In genomic region chr10:20955355-20955893, GRCh38 we compare ENCODE assay signal across 1 cellular context.
A peak's percentile ranks its signal among the peaks of the same experiment; 100 is the strongest.
TF ChIP-seq lines count a peak whose summit lies in the region.

No MANE protein-coding gene starts in this region.

TF ChIP-seq in K562, 482 proteins besides CTCF, POLR2A, EP300 and RAD21 (continued from another document and continues in another):
- TF ChIP-seq VEZF1 (CRISPR knock-in tag; IDR thresholded peaks at IDR 0.05) (no peak), ZNF707 (CRISPR knock-in tag; conservative IDR thresholded peaks at IDR 0.05) (no peak), MAFG (tag; conservative IDR thresholded peaks at IDR 0.05) (peak; percentile 57), FOXJ2 (tag; IDR thresholded peaks at IDR 0.05) (no peak), CBFA2T2 (conservative IDR thresholded peaks at IDR 0.05) (peak; percentile 64), POLR2AphosphoS5 (IDR thresholded peaks at IDR 0.05; ENCODE audit: control insufficient read depth, insufficient read depth, low read depth, low read length) (no peak), ATF3 (IDR thresholded peaks at IDR 0.05) (peak; percentile 76), ATF3 (CRISPR knock-in tag; conservative IDR thresholded peaks at IDR 0.05) (no peak), ZNF407 (IDR thresholded peaks at IDR 0.05; ENCODE audit: low read depth) (no peak), CREB1 (IDR thresholded peaks at IDR 0.05) (no peak), CREB1 (CRISPR knock-in tag; IDR thresholded peaks at IDR 0.05) (no peak), CUX1 (CRISPR knock-in tag; IDR thresholded peaks at IDR 0.05) (no peak), KHSRP (IDR thresholded peaks at IDR 0.05) (no peak), PTBP1 (IDR thresholded peaks at IDR 0.05; ENCODE audit: low read depth, low read length) (no peak), TAL1 (IDR thresholded peaks at IDR 0.05) (peak; percentile 48; the same call in 1 of the 2 replicates), TCF7L2 (IDR thresholded peaks at IDR 0.05; ENCODE audit: low read depth, low read length) (no peak), ARID4B (CRISPR knock-in tag; IDR thresholded peaks at IDR 0.05) (no peak), ZBTB7A (IDR thresholded peaks at IDR 0.05; ENCODE audit: borderline replicate concordance, control insufficient read depth, low read depth, low read length) (no peak), FOXK2 (conservative IDR thresholded peaks at IDR 0.05 in 1 of 2, IDR thresholded peaks at IDR 0.05 in 1 of 2; ENCODE audit: low read depth in 2 of 2) (no peak), E2F3 (CRISPR knock-in tag; IDR thresholded peaks at IDR 0.05) (no peak), E2F6 (IDR thresholded peaks at IDR 0.05; ENCODE audit: borderline replicate concordance in 1 of 2, extremely low read depth in 1 of 2, insufficient read depth in 1 of 2, insufficient read length in 1 of 2, low read depth in 1 of 2, low read length in 1 of 2, poor library complexity in 1 of 2, severe bottlenecking in 1 of 2) (no peak), ZNF609 (CRISPR knock-in tag; IDR thresholded peaks at IDR 0.05; ENCODE audit: borderline replicate concordance) (no peak), ZNF79 (CRISPR knock-in tag; IDR thresholded peaks at IDR 0.05; ENCODE audit: low read depth) (no peak), TFAP4 (CRISPR knock-in tag; IDR thresholded peaks at IDR 0.05; ENCODE audit: borderline replicate concordance) (no peak), TEAD1 (CRISPR knock-in tag; IDR thresholded peaks at IDR 0.05) (no peak), NFE2 (IDR thresholded peaks at IDR 0.05; ENCODE audit: low read depth) (peak; percentile 64; the same call in 1 of the 2 replicates)
